ENCODE assay signal across 8 cellular contexts in the genomic region with DNA sequence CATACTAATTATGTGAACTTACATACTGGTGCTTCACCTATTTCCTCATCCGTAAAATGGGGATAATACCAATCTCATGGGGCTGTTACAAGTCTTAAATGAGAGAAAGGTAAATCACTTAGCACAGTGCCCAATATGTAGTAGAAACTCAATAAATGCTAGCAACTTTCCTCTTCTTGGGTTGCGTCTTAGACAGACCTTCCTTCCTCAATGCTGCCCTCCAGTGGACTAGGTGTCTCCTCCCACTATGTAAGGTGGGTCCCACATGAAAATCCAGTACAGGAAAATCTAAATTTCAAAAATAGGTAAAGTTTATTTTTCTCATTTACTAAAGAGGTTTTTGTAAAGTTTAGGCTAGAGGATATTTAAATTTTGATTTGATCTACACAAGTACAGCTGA. TPM values are rescaled to one million over a fixed set of nuclear protein-coding genes. Genes with fewer than 3 reads are reported as not detected.
DNase-seq lines count a peak whose midpoint lies in the region; ATAC-seq and TF ChIP-seq lines count a peak whose summit lies in the region.

No MANE protein-coding gene starts in this region.

- CTCF ChIA-PET in activated CD8-positive, alpha-beta T cell treated with anti-CD3 and anti-CD28 coated beads, Interleukin-2, amount 10 ng/mL, durations not matched to agents 7 days and 5 days (lab: Charles Lee), result interaction anchor here (0.9 to 2.9 kb wide), 34 partner anchors 9 to 238 kb away, joined by 3 to 20 read pairs (median 4); partner anchors contain the start of genes APLN and ZDHHC9

- TF ChIP-seq CTCF in fibroblast of pulmonary artery (IDR thresholded peaks at IDR 0.05; ENCODE audit: low read length, missing control alignments), result peak; percentile 63

- peaks cover 1% of the 10 kb centered on the region for H3K36me3 Mint-ChIP-seq in activated CD8-positive, alpha-beta T cell treated with anti-CD3 and anti-CD28 coated beads, Interleukin-2, amount 10 ng/mL, durations not matched to agents 7 days and 5 days (ENCODE audit: low read depth)

- no peak overlapping the region for H3K27ac Mint-ChIP-seq in activated CD8-positive, alpha-beta T cell treated with anti-CD3 and anti-CD28 coated beads, Interleukin-2, amount 10 ng/mL, durations not matched to agents 7 days and 5 days

- no peaks in the 10 kb centered on the region for H3K9me3 Mint-ChIP-seq in activated CD8-positive, alpha-beta T cell treated with anti-CD3 and anti-CD28 coated beads, Interleukin-2, amount 10 ng/mL, durations not matched to agents 7 days and 5 days (ENCODE audit: insufficient read depth)

- H3K4me3 Mint-ChIP-seq in activated CD8-positive, alpha-beta T cell treated with anti-CD3 and anti-CD28 coated beads, Interleukin-2, amount 10 ng/mL, durations not matched to agents 7 days and 5 days, result no peak overlapping the region

- H3K4me3 ChIP-seq in fibroblast of pulmonary artery (replicated peaks; ENCODE audit: low read depth, low read length), result no peak overlapping the region

- peak; percentile 87 for ATAC-seq in GM19351 (IDR thresholded peaks at IDR 0.05; ENCODE audit: unreplicated experiment)
- peak; percentile 82 for ATAC-seq in activated CD8-positive, alpha-beta T cell treated with anti-CD3 and anti-CD28 coated beads, Interleukin-2, amount 10 ng/mL, durations not matched to agents 7 days and 5 days

- H3K4me1 Mint-ChIP-seq in activated CD8-positive, alpha-beta T cell treated with anti-CD3 and anti-CD28 coated beads, Interleukin-2, amount 10 ng/mL, durations not matched to agents 7 days and 5 days (ENCODE audit: low read depth), result peaks cover 14% of the 10 kb centered on the region

- H3K27me3 Mint-ChIP-seq in activated CD8-positive, alpha-beta T cell treated with anti-CD3 and anti-CD28 coated beads, Interleukin-2, amount 10 ng/mL, durations not matched to agents 7 days and 5 days (ENCODE audit: low read depth), result no peaks in the 10 kb centered on the region

- peak; percentile 11 for DNase-seq in COR-L47 (lab: John Stamatoyannopoulos, UW)
- DNase-seq in NCI-H345 (lab: John Stamatoyannopoulos, UW), result peak; percentile 2
- peak; percentile 70 for DNase-seq in activated CD8-positive, alpha-beta T cell treated with anti-CD3 and anti-CD28 coated beads, Interleukin-2, amount 10 ng/mL, durations not matched to agents 7 days and 5 days
- peak; percentile 62 for DNase-seq in fibroblast of pulmonary artery (ENCODE audit: low read depth)
- peak in 2 of 3 donors; percentile 32 to 49 for DNase-seq in stimulated activated CD4-positive, alpha-beta T cell treated with anti-CD3 and anti-CD28 coated beads, Interleukin-12 subunit alpha, Interleukin-12 subunit beta, amount 100 ng/mL, for 48 hours (ENCODE audit: low read depth in 2 of 3, low spot score in 1 of 3)
- DNase-seq in C1 segment of cervical spinal cord (lab: John Stamatoyannopoulos, UW), result no peak
- DNase-seq in UCSD-AML1 (lab: John Stamatoyannopoulos, UW; ENCODE audit: unreplicated experiment), result no peak

- POLR2A ChIA-PET in activated CD8-positive, alpha-beta T cell treated with anti-CD3 and anti-CD28 coated beads, Interleukin-2, amount 10 ng/mL, durations not matched to agents 7 days and 5 days (lab: Charles Lee), result no interaction called here

RNA-seq across cellular contexts. Expression of gene ZDHHC9, which starts 20.6 kb away (rescaled TPM):
- total RNA-seq in activated CD8-positive, alpha-beta T cell treated with anti-CD3 and anti-CD28 coated beads, Interleukin-2, amount 10 ng/mL, durations not matched to agents 7 days and 5 days, result 1 to 10 TPM; 4.7 to 5.4 TPM

RNA-seq across cellular contexts. Expression of gene SASH3, which starts 43.4 kb away (rescaled TPM):
- total RNA-seq in activated CD8-positive, alpha-beta T cell treated with anti-CD3 and anti-CD28 coated beads, Interleukin-2, amount 10 ng/mL, durations not matched to agents 7 days and 5 days, result 100 to 1,000 TPM; 286 to 303 TPM

Comparison
In these comparisons a context has a peak if more than half of its experiments do, and no peak if none do; other contexts are left out.
1. DNase-seq: peak in COR-L47 (single experiment), NCI-H345 (single experiment), activated CD8-positive, alpha-beta T cell treated with anti-CD3 and anti-CD28 coated beads, Interleukin-2, amount 10 ng/mL, durations not matched to agents 7 days and 5 days (single experiment), fibroblast of pulmonary artery (single experiment) and stimulated activated CD4-positive, alpha-beta T cell treated with anti-CD3 and anti-CD28 coated beads, Interleukin-12 subunit alpha, Interleukin-12 subunit beta, amount 100 ng/mL, for 48 hours (2 of 3); none in C1 segment of cervical spinal cord (0 of 14) and UCSD-AML1 (single experiment).